Comparison of ENCODE assay signal across 1 cellular context in the genomic region with DNA sequence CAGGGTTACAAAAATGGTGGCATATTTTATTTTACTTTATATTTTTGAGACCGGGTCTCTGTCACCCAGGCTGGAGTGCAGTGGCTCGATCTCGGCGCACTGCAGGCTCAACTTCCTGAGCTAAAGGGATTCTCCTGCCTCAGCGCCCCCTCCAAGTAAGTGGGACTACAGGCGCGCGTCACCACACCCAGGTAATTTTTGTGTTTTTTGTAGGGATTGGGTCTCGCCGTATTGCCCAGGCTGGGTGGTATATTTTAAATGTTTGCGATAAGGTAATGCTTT.
TF ChIP-seq lines count a peak whose summit lies in the region.

No MANE protein-coding gene starts in this region.

TF ChIP-seq in GM23338, 12 proteins besides CTCF, POLR2A, EP300 and RAD21 (continued from another document):
- TF ChIP-seq, protein P1, sequence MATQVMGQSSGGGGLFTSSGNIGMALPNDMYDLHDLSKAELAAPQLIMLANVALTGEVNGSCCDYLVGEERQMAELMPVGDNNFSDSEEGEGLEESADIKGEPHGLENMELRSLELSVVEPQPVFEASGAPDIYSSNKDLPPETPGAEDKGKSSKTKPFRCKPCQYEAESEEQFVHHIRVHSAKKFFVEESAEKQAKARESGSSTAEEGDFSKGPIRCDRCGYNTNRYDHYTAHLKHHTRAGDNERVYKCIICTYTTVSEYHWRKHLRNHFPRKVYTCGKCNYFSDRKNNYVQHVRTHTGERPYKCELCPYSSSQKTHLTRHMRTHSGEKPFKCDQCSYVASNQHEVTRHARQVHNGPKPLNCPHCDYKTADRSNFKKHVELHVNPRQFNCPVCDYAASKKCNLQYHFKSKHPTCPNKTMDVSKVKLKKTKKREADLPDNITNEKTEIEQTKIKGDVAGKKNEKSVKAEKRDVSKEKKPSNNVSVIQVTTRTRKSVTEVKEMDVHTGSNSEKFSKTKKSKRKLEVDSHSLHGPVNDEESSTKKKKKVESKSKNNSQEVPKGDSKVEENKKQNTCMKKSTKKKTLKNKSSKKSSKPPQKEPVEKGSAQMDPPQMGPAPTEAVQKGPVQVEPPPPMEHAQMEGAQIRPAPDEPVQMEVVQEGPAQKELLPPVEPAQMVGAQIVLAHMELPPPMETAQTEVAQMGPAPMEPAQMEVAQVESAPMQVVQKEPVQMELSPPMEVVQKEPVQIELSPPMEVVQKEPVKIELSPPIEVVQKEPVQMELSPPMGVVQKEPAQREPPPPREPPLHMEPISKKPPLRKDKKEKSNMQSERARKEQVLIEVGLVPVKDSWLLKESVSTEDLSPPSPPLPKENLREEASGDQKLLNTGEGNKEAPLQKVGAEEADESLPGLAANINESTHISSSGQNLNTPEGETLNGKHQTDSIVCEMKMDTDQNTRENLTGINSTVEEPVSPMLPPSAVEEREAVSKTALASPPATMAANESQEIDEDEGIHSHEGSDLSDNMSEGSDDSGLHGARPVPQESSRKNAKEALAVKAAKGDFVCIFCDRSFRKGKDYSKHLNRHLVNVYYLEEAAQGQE (IDR thresholded peaks at IDR 0.05; ENCODE audit: unreplicated experiment): no peak
- no peak for TF ChIP-seq STAT1 (IDR thresholded peaks at IDR 0.05; ENCODE audit: unreplicated experiment)
- TF ChIP-seq, protein P2, sequence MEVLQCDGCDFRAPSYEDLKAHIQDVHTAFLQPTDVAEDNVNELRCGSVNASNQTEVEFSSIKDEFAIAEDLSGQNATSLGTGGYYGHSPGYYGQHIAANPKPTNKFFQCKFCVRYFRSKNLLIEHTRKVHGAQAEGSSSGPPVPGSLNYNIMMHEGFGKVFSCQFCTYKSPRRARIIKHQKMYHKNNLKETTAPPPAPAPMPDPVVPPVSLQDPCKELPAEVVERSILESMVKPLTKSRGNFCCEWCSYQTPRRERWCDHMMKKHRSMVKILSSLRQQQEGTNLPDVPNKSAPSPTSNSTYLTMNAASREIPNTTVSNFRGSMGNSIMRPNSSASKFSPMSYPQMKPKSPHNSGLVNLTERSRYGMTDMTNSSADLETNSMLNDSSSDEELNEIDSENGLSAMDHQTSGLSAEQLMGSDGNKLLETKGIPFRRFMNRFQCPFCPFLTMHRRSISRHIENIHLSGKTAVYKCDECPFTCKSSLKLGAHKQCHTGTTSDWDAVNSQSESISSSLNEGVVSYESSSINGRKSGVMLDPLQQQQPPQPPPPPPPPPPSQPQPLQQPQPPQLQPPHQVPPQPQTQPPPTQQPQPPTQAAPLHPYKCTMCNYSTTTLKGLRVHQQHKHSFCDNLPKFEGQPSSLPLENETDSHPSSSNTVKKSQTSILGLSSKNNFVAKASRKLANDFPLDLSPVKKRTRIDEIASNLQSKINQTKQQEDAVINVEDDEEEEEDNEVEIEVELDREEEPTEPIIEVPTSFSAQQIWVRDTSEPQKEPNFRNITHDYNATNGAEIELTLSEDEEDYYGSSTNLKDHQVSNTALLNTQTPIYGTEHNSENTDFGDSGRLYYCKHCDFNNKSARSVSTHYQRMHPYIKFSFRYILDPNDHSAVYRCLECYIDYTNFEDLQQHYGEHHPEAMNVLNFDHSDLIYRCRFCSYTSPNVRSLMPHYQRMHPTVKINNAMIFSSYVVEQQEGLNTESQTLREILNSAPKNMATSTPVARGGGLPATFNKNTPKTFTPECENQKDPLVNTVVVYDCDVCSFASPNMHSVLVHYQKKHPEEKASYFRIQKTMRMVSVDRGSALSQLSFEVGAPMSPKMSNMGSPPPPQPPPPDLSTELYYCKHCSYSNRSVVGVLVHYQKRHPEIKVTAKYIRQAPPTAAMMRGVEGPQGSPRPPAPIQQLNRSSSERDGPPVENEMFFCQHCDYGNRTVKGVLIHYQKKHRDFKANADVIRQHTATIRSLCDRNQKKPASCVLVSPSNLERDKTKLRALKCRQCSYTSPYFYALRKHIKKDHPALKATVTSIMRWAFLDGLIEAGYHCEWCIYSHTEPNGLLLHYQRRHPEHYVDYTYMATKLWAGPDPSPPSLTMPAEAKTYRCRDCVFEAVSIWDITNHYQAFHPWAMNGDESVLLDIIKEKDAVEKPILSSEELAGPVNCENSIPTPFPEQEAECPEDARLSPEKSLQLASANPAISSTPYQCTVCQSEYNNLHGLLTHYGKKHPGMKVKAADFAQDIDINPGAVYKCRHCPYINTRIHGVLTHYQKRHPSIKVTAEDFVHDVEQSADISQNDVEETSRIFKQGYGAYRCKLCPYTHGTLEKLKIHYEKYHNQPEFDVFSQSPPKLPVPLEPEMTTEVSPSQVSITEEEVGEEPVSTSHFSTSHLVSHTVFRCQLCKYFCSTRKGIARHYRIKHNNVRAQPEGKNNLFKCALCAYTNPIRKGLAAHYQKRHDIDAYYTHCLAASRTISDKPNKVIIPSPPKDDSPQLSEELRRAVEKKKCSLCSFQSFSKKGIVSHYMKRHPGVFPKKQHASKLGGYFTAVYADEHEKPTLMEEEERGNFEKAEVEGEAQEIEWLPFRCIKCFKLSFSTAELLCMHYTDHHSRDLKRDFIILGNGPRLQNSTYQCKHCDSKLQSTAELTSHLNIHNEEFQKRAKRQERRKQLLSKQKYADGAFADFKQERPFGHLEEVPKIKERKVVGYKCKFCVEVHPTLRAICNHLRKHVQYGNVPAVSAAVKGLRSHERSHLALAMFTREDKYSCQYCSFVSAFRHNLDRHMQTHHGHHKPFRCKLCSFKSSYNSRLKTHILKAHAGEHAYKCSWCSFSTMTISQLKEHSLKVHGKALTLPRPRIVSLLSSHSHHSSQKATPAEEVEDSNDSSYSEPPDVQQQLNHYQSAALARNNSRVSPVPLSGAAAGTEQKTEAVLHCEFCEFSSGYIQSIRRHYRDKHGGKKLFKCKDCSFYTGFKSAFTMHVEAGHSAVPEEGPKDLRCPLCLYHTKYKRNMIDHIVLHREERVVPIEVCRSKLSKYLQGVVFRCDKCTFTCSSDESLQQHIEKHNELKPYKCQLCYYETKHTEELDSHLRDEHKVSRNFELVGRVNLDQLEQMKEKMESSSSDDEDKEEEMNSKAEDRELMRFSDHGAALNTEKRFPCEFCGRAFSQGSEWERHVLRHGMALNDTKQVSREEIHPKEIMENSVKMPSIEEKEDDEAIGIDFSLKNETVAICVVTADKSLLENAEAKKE (CRISPR knock-in tag; IDR thresholded peaks at IDR 0.05): no peak
- no peak for TF ChIP-seq EZH2phosphoT487 (IDR thresholded peaks at IDR 0.05; ENCODE audit: unreplicated experiment)
- TF ChIP-seq CREB1 (CRISPR knock-in tag; IDR thresholded peaks at IDR 0.05; ENCODE audit: low read depth): no peak
- no peak for TF ChIP-seq POLR2AphosphoS5 (IDR thresholded peaks at IDR 0.05; ENCODE audit: low read depth)
- TF ChIP-seq JUNB (IDR thresholded peaks at IDR 0.05; ENCODE audit: unreplicated experiment): no peak
- TF ChIP-seq, protein P3, sequence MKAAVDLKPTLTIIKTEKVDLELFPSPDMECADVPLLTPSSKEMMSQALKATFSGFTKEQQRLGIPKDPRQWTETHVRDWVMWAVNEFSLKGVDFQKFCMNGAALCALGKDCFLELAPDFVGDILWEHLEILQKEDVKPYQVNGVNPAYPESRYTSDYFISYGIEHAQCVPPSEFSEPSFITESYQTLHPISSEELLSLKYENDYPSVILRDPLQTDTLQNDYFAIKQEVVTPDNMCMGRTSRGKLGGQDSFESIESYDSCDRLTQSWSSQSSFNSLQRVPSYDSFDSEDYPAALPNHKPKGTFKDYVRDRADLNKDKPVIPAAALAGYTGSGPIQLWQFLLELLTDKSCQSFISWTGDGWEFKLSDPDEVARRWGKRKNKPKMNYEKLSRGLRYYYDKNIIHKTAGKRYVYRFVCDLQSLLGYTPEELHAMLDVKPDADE (IDR thresholded peaks at IDR 0.05): no peak
- TF ChIP-seq NANOG (IDR thresholded peaks at IDR 0.05; ENCODE audit: borderline replicate concordance): no peak
- TF ChIP-seq ZNF114 (CRISPR knock-in tag; IDR thresholded peaks at IDR 0.05): no peak
